13 cellular contexts compared by ENCODE assay signal in the genomic region with DNA sequence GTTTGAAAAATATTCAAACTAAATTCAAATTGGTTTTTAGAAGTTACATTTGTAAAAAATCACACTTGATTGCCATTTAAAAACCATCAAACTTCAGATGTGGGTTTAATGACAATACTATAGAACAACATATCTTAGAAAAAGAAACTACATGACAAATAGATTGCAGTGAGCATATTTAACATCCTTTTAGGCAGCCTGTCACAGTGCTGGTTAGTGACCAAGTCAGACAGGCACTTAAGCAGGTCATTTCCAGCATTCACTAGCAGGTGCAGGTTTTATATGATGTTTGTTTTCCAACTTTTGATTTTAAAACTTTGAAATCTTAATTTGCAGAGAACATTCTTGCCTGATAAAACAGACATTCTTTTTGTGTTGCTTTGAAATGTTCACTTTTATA.
DNase-seq lines count a peak whose midpoint lies in the region; ATAC-seq and TF ChIP-seq lines count a peak whose summit lies in the region.
"Had no signal": no experiment of that assay in that cellular context is flagged by ENCODE, and none has a peak within 500 bp of the region (broad histone marks: within the 10 kb centered on the region; RNA-seq: fewer than 3 reads in every experiment).

No MANE protein-coding gene starts in this region.

- peaks cover 6% of the 10 kb centered on the region for H3K9me1 ChIP-seq in IMR-90 (ENCODE audit: insufficient read depth, low read length)

- H4K91ac ChIP-seq in IMR-90 (ENCODE audit: insufficient read depth, low read depth, low read length), result no peak overlapping the region

- H2AK5ac ChIP-seq in IMR-90 (ENCODE audit: low read depth, low read length), result no peak overlapping the region

- no peak overlapping the region for H3K18ac ChIP-seq in IMR-90 (ENCODE audit: low read depth, low read length)

- H2BK5ac ChIP-seq in IMR-90 (ENCODE audit: low read depth, low read length, poor library complexity, severe bottlenecking), result peak overlapping the region; percentile 10

- H3K36me3 Mint-ChIP-seq in Calu3 (ENCODE audit: insufficient read depth, unreplicated experiment) (peaks cover 6% of the 10 kb centered on the region), progenitor cell of endocrine pancreas (ENCODE audit: insufficient read depth) (no peaks in the 10 kb centered on the region)

- CTCF ChIA-PET in Calu3 (lab: Charles Lee), result no interaction called here
- CTCF ChIA-PET in IMR-90 (lab: Yijun Ruan, JAX), result no interaction called here

- intact Hi-C loops in Calu3 (cut with micrococcal nuclease; ENCODE audit: unreplicated experiment) (loop anchor here (2.0 to 10.0 kb wide), 2 partner anchors 50 to 114 kb away; no protein-coding TSS in a partner anchor), IMR-90 (cut with micrococcal nuclease) (no loop called here), esophagus squamous epithelium (cut with DNase I) (no loop called here)

- H2BK20ac ChIP-seq in IMR-90 (ENCODE audit: low read depth, low read length), result no peak overlapping the region

- H3K27ac ChIP-seq in IMR-90 (ENCODE audit: insufficient read depth, low read length) (no peak overlapping the region), esophagus squamous epithelium (peak overlapping the region in 3 of 4 donors; percentile 17 to 82 (median 64))
- H3K27ac ChIP-seq: SJSA1 had no signal

- peaks cover 5 to 42% of the 10 kb centered on the region in 2 experiments for H3K79me1 ChIP-seq in IMR-90 (ENCODE audit: low read depth in 1 of 2, low read length in 2 of 2)

- H2AFZ ChIP-seq in IMR-90 (replicated peaks; ENCODE audit: low read length, poor library complexity), result no peak overlapping the region

- H3K9me3 Mint-ChIP-seq in Calu3 (ENCODE audit: low read depth, unreplicated experiment), result no peaks in the 10 kb centered on the region
- no peaks in the 10 kb centered on the region for H3K9me3 Mint-ChIP-seq in progenitor cell of endocrine pancreas (ENCODE audit: low read depth)

- H3K27ac Mint-ChIP-seq in Calu3 (ENCODE audit: unreplicated experiment) (peak overlapping the region; percentile 27), progenitor cell of endocrine pancreas (no peak overlapping the region)

- H2BK15ac ChIP-seq in IMR-90 (ENCODE audit: low read depth, low read length), result no peak overlapping the region

- TF ChIP-seq POLR2A in IMR-90 (IDR thresholded peaks at IDR 0.05; ENCODE audit: low read depth, low read length) (no peak), esophagus squamous epithelium (IDR thresholded peaks at IDR 0.05) (no peak)

- no peak overlapping the region; the same call in 1 of the 2 replicates for H3K4ac ChIP-seq in IMR-90 (ENCODE audit: low read depth, low read length)

- dilution Hi-C loops in IMR-90 (cut with HindIII; ENCODE audit: low sequenced_read_pairs, unreplicated experiment), result no loop called here

- no peak for TF ChIP-seq CTCF in Calu3 (IDR thresholded peaks at IDR 0.05; ENCODE audit: unreplicated experiment)
- no peak for TF ChIP-seq CTCF in IMR-90 (conservative IDR thresholded peaks at IDR 0.05; ENCODE audit: low read depth, low read length)
- TF ChIP-seq CTCF in esophagus squamous epithelium (IDR thresholded peaks at IDR 0.05), result no peak
- no peak for TF ChIP-seq CTCF in progenitor cell of endocrine pancreas (IDR thresholded peaks at IDR 0.05; ENCODE audit: unreplicated experiment)

- no peaks in the 10 kb centered on the region for H3K9me3 ChIP-seq in IMR-90 (ENCODE audit: control insufficient read depth, insufficient read depth, low read length)
- no peaks in the 10 kb centered on the region for H3K9me3 ChIP-seq in esophagus squamous epithelium
- no peaks in the 10 kb centered on the region for H3K9me3 ChIP-seq in skeletal muscle satellite cell (replicated peaks; ENCODE audit: low read length)
- H3K9me3 ChIP-seq: SJSA1 had no signal

- peaks cover 27% of the 10 kb centered on the region; the same call in 1 of the 2 replicates for H4K20me1 ChIP-seq in IMR-90 (ENCODE audit: insufficient read depth, low read length)

- BruUV-seq in Calu3 (replicated peaks; lab: Mats Ljungman, UMichigan), result no TSS peak
- no TSS peak for BruUV-seq in IMR-90 (replicated peaks; lab: Mats Ljungman, UMichigan)

- ATAC-seq in IMR-90 (ENCODE audit: low read depth) (no peak), HG03175 (IDR thresholded peaks at IDR 0.05; ENCODE audit: unreplicated experiment) (no peak)

- no peak for TF ChIP-seq RAD21 in IMR-90 (IDR thresholded peaks at IDR 0.05; ENCODE audit: low read length)

- H3K4me3 Mint-ChIP-seq in Calu3 (ENCODE audit: low read depth, unreplicated experiment) (no peak overlapping the region), progenitor cell of endocrine pancreas (ENCODE audit: low read depth) (no peak overlapping the region)

- in situ Hi-C loops in IMR-90 (cut with MboI; ENCODE audit: low sequenced_read_pairs), result no loop called here

- POLR2A ChIA-PET in IMR-90 (lab: Charles Lee; ENCODE audit: unreplicated experiment), result no interaction called here

- H3K23ac ChIP-seq in IMR-90 (ENCODE audit: low read depth, low read length), result no peak overlapping the region

- H3K27me3 ChIP-seq in IMR-90 (ENCODE audit: control insufficient read depth, insufficient read depth, low read length), result no peaks in the 10 kb centered on the region
- no peaks in the 10 kb centered on the region for H3K27me3 ChIP-seq in esophagus squamous epithelium
- H3K27me3 ChIP-seq in skeletal muscle satellite cell (ENCODE audit: control insufficient read depth, insufficient read depth, low read length), result no peaks in the 10 kb centered on the region
- H3K27me3 ChIP-seq: SJSA1 had no signal

- peaks cover 65% of the 10 kb centered on the region for H3K4me1 Mint-ChIP-seq in Calu3 (ENCODE audit: low read depth, unreplicated experiment)
- H3K4me1 Mint-ChIP-seq in progenitor cell of endocrine pancreas (ENCODE audit: low read depth), result peaks cover 9% of the 10 kb centered on the region

- no peak overlapping the region for H4K8ac ChIP-seq in IMR-90 (ENCODE audit: low read depth in 2 of 2, low read length in 2 of 2)

- no peak overlapping the region for H2AK9ac ChIP-seq in IMR-90 (replicated peaks; ENCODE audit: low read depth, low read length, poor library complexity)

- H3K4me2 ChIP-seq in IMR-90 (ENCODE audit: low read depth, low read length) (peak overlapping the region; percentile 34; the same call in 1 of the 2 replicates), skeletal muscle satellite cell (ENCODE audit: low read length) (peak overlapping the region; percentile 27)

- peaks cover 11% of the 10 kb centered on the region for H3K4me1 ChIP-seq in IMR-90 (ENCODE audit: control insufficient read depth, insufficient read depth, low read length)
- peaks cover 7 to 98% (median 44%) of the 10 kb centered on the region in 3 donors for H3K4me1 ChIP-seq in esophagus squamous epithelium
- H3K4me1 ChIP-seq in skeletal muscle satellite cell (ENCODE audit: control insufficient read depth, insufficient read depth, low read length), result peaks cover 90% of the 10 kb centered on the region

- H3K14ac ChIP-seq in IMR-90 (replicated peaks; ENCODE audit: low read depth, low read length), result no peak overlapping the region; the same call in 1 of the 2 replicates

- no peak overlapping the region for H4K5ac ChIP-seq in IMR-90 (ENCODE audit: low read depth, low read length)

- H2BK120ac ChIP-seq in IMR-90 (ENCODE audit: low read depth, low read length), result no peak overlapping the region

- H3K9ac ChIP-seq in IMR-90 (ENCODE audit: low read depth, low read length) (no peak overlapping the region), skeletal muscle satellite cell (ENCODE audit: low read depth, low read length) (peak overlapping the region; percentile 77)

- no peak overlapping the region for H3K4me3 ChIP-seq in IMR-90 (ENCODE audit: insufficient read depth, low read depth, low read length)
- no peak overlapping the region for H3K4me3 ChIP-seq in esophagus squamous epithelium
- peak overlapping the region; percentile 4 for H3K4me3 ChIP-seq in skeletal muscle satellite cell (ENCODE audit: low read length)
- H3K4me3 ChIP-seq: SJSA1 had no signal

- no peak overlapping the region for H3K56ac ChIP-seq in IMR-90 (ENCODE audit: extremely low read depth, insufficient read depth, low read length)

- H3K36me3 ChIP-seq in IMR-90 (ENCODE audit: control insufficient read depth, insufficient read depth, low read length), result peaks cover 4% of the 10 kb centered on the region; the same call in 1 of the 2 replicates
- H3K36me3 ChIP-seq in esophagus squamous epithelium, result no peaks in the 10 kb centered on the region
- H3K36me3 ChIP-seq in skeletal muscle satellite cell (ENCODE audit: insufficient read depth, low read length), result peaks cover 5% of the 10 kb centered on the region

- H3K27me3 Mint-ChIP-seq in Calu3 (ENCODE audit: unreplicated experiment) (no peaks in the 10 kb centered on the region), progenitor cell of endocrine pancreas (no peaks in the 10 kb centered on the region)

- DNase-seq in Calu3 (no peak), IMR-90 (no peak), esophagus squamous epithelium (lab: John Stamatoyannopoulos, UW) (no peak), progenitor cell of endocrine pancreas (ENCODE audit: low spot score, unreplicated experiment) (no peak), RPMI8226 (no peak)
- DNase-seq: activated CD4-positive, alpha-beta T cell treated with anti-CD3 and anti-CD28 coated beads, Interleukin-2, amount 50 U/mL, for 48 hours; aorta; DMS79; MV-4-11; NCI-H524 treated with DMSO at 0.1 percent for 48 hours had no signal

TF ChIP-seq in IMR-90, 13 proteins besides CTCF, POLR2A, EP300 and RAD21 (continues in another document):
- TF ChIP-seq NFE2L2 (IDR thresholded peaks at IDR 0.05; ENCODE audit: low read depth, low read length) (no peak), FOS (IDR thresholded peaks at IDR 0.05; ENCODE audit: low read depth, low read length) (no peak), SMC3 (IDR thresholded peaks at IDR 0.05; ENCODE audit: low read depth, low read length) (no peak), CHD1 (IDR thresholded peaks at IDR 0.05; ENCODE audit: low read depth, low read length) (no peak), BHLHE40 (IDR thresholded peaks at IDR 0.05; ENCODE audit: low read depth, low read length) (no peak), MAZ (IDR thresholded peaks at IDR 0.05; ENCODE audit: borderline replicate concordance, low read depth, low read length) (no peak), MXI1 (IDR thresholded peaks at IDR 0.05; ENCODE audit: borderline replicate concordance, low read depth, low read length) (no peak), CEBPB (IDR thresholded peaks at IDR 0.05; ENCODE audit: low read depth, low read length) (no peak), RFX5 (IDR thresholded peaks at IDR 0.05; ENCODE audit: low read depth, low read length) (no peak)
- TF ChIP-seq, protein P1, sequence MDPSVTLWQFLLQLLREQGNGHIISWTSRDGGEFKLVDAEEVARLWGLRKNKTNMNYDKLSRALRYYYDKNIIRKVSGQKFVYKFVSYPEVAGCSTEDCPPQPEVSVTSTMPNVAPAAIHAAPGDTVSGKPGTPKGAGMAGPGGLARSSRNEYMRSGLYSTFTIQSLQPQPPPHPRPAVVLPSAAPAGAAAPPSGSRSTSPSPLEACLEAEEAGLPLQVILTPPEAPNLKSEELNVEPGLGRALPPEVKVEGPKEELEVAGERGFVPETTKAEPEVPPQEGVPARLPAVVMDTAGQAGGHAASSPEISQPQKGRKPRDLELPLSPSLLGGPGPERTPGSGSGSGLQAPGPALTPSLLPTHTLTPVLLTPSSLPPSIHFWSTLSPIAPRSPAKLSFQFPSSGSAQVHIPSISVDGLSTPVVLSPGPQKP (IDR thresholded peaks at IDR 0.05; ENCODE audit: borderline replicate concordance, low read depth, low read length), result no peak
